21 cellular contexts compared by ENCODE assay signal in the genomic region with DNA sequence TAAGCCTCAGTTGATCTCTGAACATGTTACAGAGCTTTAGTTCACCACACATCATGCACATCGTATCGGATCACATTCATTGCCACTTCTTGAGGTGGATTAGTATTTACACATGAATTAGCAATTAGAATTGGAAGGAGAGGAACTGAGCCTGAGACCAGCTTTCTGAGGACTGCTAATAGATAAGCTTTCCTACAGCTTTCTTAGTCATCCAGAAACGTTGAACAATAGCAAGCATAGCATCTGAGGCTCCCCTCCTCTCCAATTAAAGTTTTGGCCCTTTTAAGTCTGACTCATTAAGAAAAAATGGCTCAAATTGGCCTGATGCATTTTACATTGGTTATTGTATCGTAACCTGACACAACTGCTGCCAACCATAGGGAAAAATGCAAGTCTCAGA.
DNase-seq lines count a peak whose midpoint lies in the region; ATAC-seq and TF ChIP-seq lines count a peak whose summit lies in the region.
"Had no signal": no experiment of that assay in that cellular context is flagged by ENCODE, and none has a peak within 500 bp of the region (broad histone marks: within the 10 kb centered on the region; RNA-seq: fewer than 3 reads in every experiment).

No MANE protein-coding gene starts in this region.

- no peak overlapping the region for H3K27ac ChIP-seq in A673 (ENCODE audit: low read depth, low read length, poor library complexity, severe bottlenecking)
- H3K27ac ChIP-seq: BLaER1 treated with 17β-estradiol and CSF1 and Interleukin-3, amounts not matched to agents 10 nM and 100 nM; HL-60 had no signal

- no peak for TF ChIP-seq CTCF in A673 (conservative IDR thresholded peaks at IDR 0.05; ENCODE audit: low read depth, low read length)

- CTCF ChIA-PET in A673 (lab: Charles Lee): no interaction called here

- H3K27me3 ChIP-seq in A673 (replicated peaks; ENCODE audit: insufficient read depth, low read depth, low read length, poor library complexity): no peaks in the 10 kb centered on the region
- H3K27me3 ChIP-seq: BLaER1 treated with 17β-estradiol and CSF1 and Interleukin-3, amounts not matched to agents 10 nM and 100 nM had no signal

- ATAC-seq in GM19455 (IDR thresholded peaks at IDR 0.05; ENCODE audit: unreplicated experiment): no peak

- no peak overlapping the region for H3K4me3 ChIP-seq in A673 (ENCODE audit: low read depth, low read length, poor library complexity, severe bottlenecking)
- H3K4me3 ChIP-seq: BLaER1 treated with 17β-estradiol and CSF1 and Interleukin-3, amounts not matched to agents 10 nM and 100 nM had no signal

- H3K9me3 ChIP-seq in A673 (ENCODE audit: low read depth, low read length, poor library complexity, severe bottlenecking): no peaks in the 10 kb centered on the region
- H3K9me3 ChIP-seq: BLaER1 treated with 17β-estradiol and CSF1 and Interleukin-3, amounts not matched to agents 10 nM and 100 nM had no signal

- H3K4me1 ChIP-seq in A673 (ENCODE audit: insufficient read depth, low read length, poor library complexity, severe bottlenecking): no peaks in the 10 kb centered on the region
- H3K4me1 ChIP-seq: BLaER1 treated with 17β-estradiol and CSF1 and Interleukin-3, amounts not matched to agents 10 nM and 100 nM had no signal

- no peaks in the 10 kb centered on the region for H3K36me3 ChIP-seq in A673 (ENCODE audit: insufficient read depth, low read length, poor library complexity, severe bottlenecking)
- H3K36me3 ChIP-seq: BLaER1 treated with 17β-estradiol and CSF1 and Interleukin-3, amounts not matched to agents 10 nM and 100 nM had no signal

- intact Hi-C loops in A673 (cut with micrococcal nuclease; ENCODE audit: unreplicated experiment): no loop called here

- POLR2A ChIA-PET in A673 (lab: Charles Lee; ENCODE audit: low non-redundant PET): no interaction called here

- no TSS peak for BruUV-seq in A673 (replicated peaks; lab: Mats Ljungman, UMichigan)

- DNase-seq in A673 (ENCODE audit: low spot score) (peak; percentile 65), HS-27A (ENCODE audit: low read depth) (peak; percentile 5), T1000 (lab: John Stamatoyannopoulos, UW) (peak; percentile 3), iris pigment epithelial cell (ENCODE audit: low read depth) (peak; percentile 48), GF-D8 (lab: John Stamatoyannopoulos, UW) (no peak), NCI-H2029 (lab: John Stamatoyannopoulos, UW) (no peak)
- no peak for DNase-seq in central memory CD4-positive, alpha-beta T cell
- DNase-seq: 8988T; DMS 273 treated with DMSO at 0.1 percent for 48 hours; GDM1; H9; KBM-7; NCI-H1417 treated with DMSO at 0.1 percent for 48 hours; NCI-H2081; NCI-H226; NCI-H524 treated with DMSO at 0.1 percent for 48 hours; NK-92 treated with Interleukin-12 subunit alpha and Interleukin-12 subunit beta, amount 100 ng/mL, for 24 hours; SIG-M5 had no signal

Comparison
In these comparisons a context has a peak if more than half of its experiments do, and no peak if none do; other contexts are left out.
1. DNase-seq: peak in A673 (single experiment), HS-27A (single experiment), T1000 (single experiment) and iris pigment epithelial cell (single experiment); none in GF-D8 (single experiment), NCI-H2029 (single experiment) and central memory CD4-positive, alpha-beta T cell (single experiment).